ENCODE assay signal across 29 cellular contexts in genomic region chr18:48862116-48862515, GRCh38.
DNase-seq lines count a peak whose midpoint lies in the region; ATAC-seq, FAIRE-seq and TF ChIP-seq lines count a peak whose summit lies in the region.
"Had no signal": no experiment of that assay in that cellular context is flagged by ENCODE, and none has a peak within 500 bp of the region (broad histone marks: within the 10 kb centered on the region; RNA-seq: fewer than 3 reads in every experiment).

No MANE protein-coding gene starts in this region.

- H3K4me3 Mint-ChIP-seq in osteocyte (ENCODE audit: unreplicated experiment), result no peak overlapping the region
- H3K4me3 Mint-ChIP-seq: activated CD4-positive, alpha-beta memory T cell treated with anti-CD3 and anti-CD28 coated beads, Interleukin-2, amount 10 ng/mL, durations not matched to agents 7 days and 5 days had no signal

- H3K4me1 Mint-ChIP-seq in osteocyte (ENCODE audit: unreplicated experiment), result peaks cover 62% of the 10 kb centered on the region

- no peaks in the 10 kb centered on the region for H3K9me3 ChIP-seq in kidney (ENCODE audit: control insufficient read depth in 1 of 2, low read length in 2 of 2)
- H3K9me3 ChIP-seq: A549, BE2C had no signal

- no peak overlapping the region for H3K4me3 ChIP-seq in kidney (ENCODE audit: low read length in 2 of 2)
- H3K4me3 ChIP-seq: A549, esophagus squamous epithelium, gastroesophageal sphincter had no signal

- ATAC-seq in HG02610 (IDR thresholded peaks at IDR 0.05; ENCODE audit: unreplicated experiment) (no peak), GM19463 (IDR thresholded peaks at IDR 0.05; ENCODE audit: unreplicated experiment) (no peak)
- ATAC-seq: A549; stimulated activated naive CD8-positive, alpha-beta T cell treated with anti-CD3 and anti-CD28 coated beads, Interleukin-15, Interleukin-2, amounts not matched to agents 100 U/mL and 50 U/mL, for 24 hours had no signal

- no peak overlapping the region for H3K27ac ChIP-seq in kidney (ENCODE audit: low read depth in 2 of 2, low read length in 2 of 2)
- H3K27ac ChIP-seq: A549, KMS-11 had no signal

- H3K27me3 Mint-ChIP-seq in osteocyte (ENCODE audit: unreplicated experiment), result no peaks in the 10 kb centered on the region
- H3K27me3 Mint-ChIP-seq: activated CD4-positive, alpha-beta memory T cell treated with anti-CD3 and anti-CD28 coated beads, Interleukin-2, amount 10 ng/mL, durations not matched to agents 7 days and 5 days had no signal

- peaks cover 36% of the 10 kb centered on the region for H3K36me3 Mint-ChIP-seq in osteocyte (ENCODE audit: unreplicated experiment)

- peaks cover 0 to 2% of the 10 kb centered on the region in 2 donors for H3K4me1 ChIP-seq in kidney (ENCODE audit: control insufficient read depth in 1 of 2, insufficient read depth in 1 of 2, low read depth in 1 of 2, low read length in 2 of 2)
- H3K4me1 ChIP-seq: A549 had no signal

- intact Hi-C loops in kidney (cut with DNase I), result no loop called here

- no peak for TF ChIP-seq CTCF in kidney (IDR thresholded peaks at IDR 0.05; ENCODE audit: borderline replicate concordance, extremely low read depth, insufficient read depth)
- no peak for TF ChIP-seq CTCF in osteocyte (IDR thresholded peaks at IDR 0.05)

- H3K9ac ChIP-seq in kidney (ENCODE audit: low read length in 2 of 2), result no peak overlapping the region
- H3K9ac ChIP-seq: KMS-11 had no signal

- FAIRE-seq in kidney (lab: Jason Lieb, UNC), result no peak
- FAIRE-seq: A549, HTR-8/SVneo, urothelium cell line had no signal

- no peaks in the 10 kb centered on the region for H3K36me3 ChIP-seq in kidney (ENCODE audit: control insufficient read depth in 1 of 2, insufficient read depth in 2 of 2, low read length in 2 of 2)
- H3K36me3 ChIP-seq: BE2C had no signal

- H3K27ac Mint-ChIP-seq in osteocyte (ENCODE audit: unreplicated experiment), result peak overlapping the region; percentile 91
- H3K27ac Mint-ChIP-seq: activated CD4-positive, alpha-beta memory T cell treated with anti-CD3 and anti-CD28 coated beads, Interleukin-2, amount 10 ng/mL, durations not matched to agents 7 days and 5 days had no signal

- DNase-seq in Ammon's horn (ENCODE audit: low spot score), result peak; percentile 77
- peak; percentile 31 for DNase-seq in astrocyte of the hippocampus (ENCODE audit: low read depth, low spot score)
- peak; percentile 54 for DNase-seq in kidney
- no peak for DNase-seq in osteocyte (ENCODE audit: extremely low spot score, unreplicated experiment)
- no peak for DNase-seq in stimulated activated CD4-positive, alpha-beta T cell treated with anti-CD3 and anti-CD28 coated beads, Interleukin-12 subunit alpha, Interleukin-12 subunit beta, amount 100 ng/mL, for 4 hours
- no peak for DNase-seq in effector CD8-positive, alpha-beta T cell (lab: John Stamatoyannopoulos, UW)
- DNase-seq: activated CD4-positive, alpha-beta memory T cell treated with anti-CD3 and anti-CD28 coated beads, Interleukin-2, amount 10 ng/mL, durations not matched to agents 7 days and 5 days; activated CD4-positive, CD25-positive, alpha-beta regulatory T cell; activated gamma-delta T cell treated with Interleukin-2 at 50 U/mL for 16 hours; BE2C; cerebellar nuclear complex; COR-L47; DMS79; esophagus squamous epithelium; kidney glomerular epithelial cell; midbrain; MV-4-11; NCI-H187; NCI-H82; stimulated activated CD4-positive, alpha-beta T cell treated with anti-CD3 and anti-CD28 coated beads, Interleukin-4, amount 100 ng/mL, for 24 hours; stimulated activated naive CD8-positive, alpha-beta T cell treated with anti-CD3 and anti-CD28 coated beads, Interleukin-15, Interleukin-2, amounts not matched to agents 100 U/mL and 50 U/mL, for 24 hours; T1000 had no signal

- H3K9me3 Mint-ChIP-seq in osteocyte (ENCODE audit: unreplicated experiment), result no peaks in the 10 kb centered on the region

Comparison
In these comparisons a context has a peak if more than half of its experiments do, and no peak if none do; other contexts are left out.
1. DNase-seq: peak in Ammon's horn (single experiment), astrocyte of the hippocampus (single experiment) and kidney (single experiment); none in osteocyte (single experiment), stimulated activated CD4-positive, alpha-beta T cell treated with anti-CD3 and anti-CD28 coated beads, Interleukin-12 subunit alpha, Interleukin-12 subunit beta, amount 100 ng/mL, for 4 hours (single experiment) and effector CD8-positive, alpha-beta T cell (single experiment).